In the genomic region with DNA sequence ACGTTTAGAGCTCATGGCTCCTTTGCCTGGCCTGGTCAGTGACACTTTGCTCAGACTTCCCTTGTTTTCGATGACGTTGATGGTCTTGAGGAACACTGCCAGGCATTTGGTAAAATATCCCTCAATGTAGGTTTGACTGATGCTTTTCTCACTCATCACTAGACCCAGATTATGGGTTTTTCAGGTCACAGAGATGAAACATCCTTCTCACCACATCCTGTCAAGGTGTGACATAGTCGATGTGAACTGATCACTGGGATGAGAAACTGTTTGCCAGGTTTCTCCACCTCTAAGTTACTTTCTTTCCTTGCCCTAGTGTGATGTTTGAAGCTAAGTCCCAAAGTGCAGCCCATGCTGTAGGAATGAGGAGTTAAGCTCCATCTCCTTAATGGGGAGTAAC, we compare ENCODE assay signal across 16 cellular contexts.
DNase-seq lines count a peak whose midpoint lies in the region; ATAC-seq and TF ChIP-seq lines count a peak whose summit lies in the region.
"Had no signal": no experiment of that assay in that cellular context is flagged by ENCODE, and none has a peak within 500 bp of the region (broad histone marks: within the 10 kb centered on the region; RNA-seq: fewer than 3 reads in every experiment).

No MANE protein-coding gene starts in this region.

- peaks cover 20% of the 10 kb centered on the region for H3K4me1 Mint-ChIP-seq in activated naive CD4-positive, alpha-beta T cell treated with anti-CD3 and anti-CD28 coated beads, Interleukin-2, amount 50 U/mL, for 24 hours
- peaks cover 9% of the 10 kb centered on the region for H3K4me1 Mint-ChIP-seq in activated naive CD8-positive, alpha-beta T cell treated with anti-CD3 and anti-CD28 coated beads, Interleukin-2, amount 10 ng/mL, durations not matched to agents 7 days and 5 days
- peaks cover 62% of the 10 kb centered on the region for H3K4me1 Mint-ChIP-seq in stimulated activated naive CD8-positive, alpha-beta T cell treated with anti-CD3 and anti-CD28 coated beads, Interleukin-15, Interleukin-2, amounts not matched to agents 100 ng/mL and 50 ng/mL, for 24 hours (ENCODE audit: low read depth)

- TF ChIP-seq CTCF in BE2C (IDR thresholded peaks at IDR 0.05; ENCODE audit: low read depth, low read length), result no peak

- H3K4me3 Mint-ChIP-seq in activated naive CD4-positive, alpha-beta T cell treated with anti-CD3 and anti-CD28 coated beads, Interleukin-2, amount 50 U/mL, for 24 hours, result no peak overlapping the region
- H3K4me3 Mint-ChIP-seq in activated naive CD8-positive, alpha-beta T cell treated with anti-CD3 and anti-CD28 coated beads, Interleukin-2, amount 10 ng/mL, durations not matched to agents 7 days and 5 days, result no peak overlapping the region
- H3K4me3 Mint-ChIP-seq in stimulated activated naive CD8-positive, alpha-beta T cell treated with anti-CD3 and anti-CD28 coated beads, Interleukin-15, Interleukin-2, amounts not matched to agents 100 ng/mL and 50 ng/mL, for 24 hours, result peak overlapping the region; percentile 9
- H3K4me3 Mint-ChIP-seq: brain, neural crest cell had no signal

- H3K36me3 Mint-ChIP-seq in activated naive CD4-positive, alpha-beta T cell treated with anti-CD3 and anti-CD28 coated beads, Interleukin-2, amount 50 U/mL, for 24 hours, result peaks cover 16% of the 10 kb centered on the region
- H3K36me3 Mint-ChIP-seq in activated naive CD8-positive, alpha-beta T cell treated with anti-CD3 and anti-CD28 coated beads, Interleukin-2, amount 10 ng/mL, durations not matched to agents 7 days and 5 days, result peaks cover 2% of the 10 kb centered on the region
- H3K36me3 Mint-ChIP-seq in stimulated activated naive CD8-positive, alpha-beta T cell treated with anti-CD3 and anti-CD28 coated beads, Interleukin-15, Interleukin-2, amounts not matched to agents 100 ng/mL and 50 ng/mL, for 24 hours (ENCODE audit: low read depth), result peaks cover 23% of the 10 kb centered on the region

- H3K9me3 Mint-ChIP-seq in activated naive CD4-positive, alpha-beta T cell treated with anti-CD3 and anti-CD28 coated beads, Interleukin-2, amount 50 U/mL, for 24 hours, result no peaks in the 10 kb centered on the region
- H3K9me3 Mint-ChIP-seq in activated naive CD8-positive, alpha-beta T cell treated with anti-CD3 and anti-CD28 coated beads, Interleukin-2, amount 10 ng/mL, durations not matched to agents 7 days and 5 days, result peaks cover 4% of the 10 kb centered on the region
- H3K9me3 Mint-ChIP-seq in stimulated activated naive CD8-positive, alpha-beta T cell treated with anti-CD3 and anti-CD28 coated beads, Interleukin-15, Interleukin-2, amounts not matched to agents 100 ng/mL and 50 ng/mL, for 24 hours, result peaks cover 5% of the 10 kb centered on the region

- H3K36me3 ChIP-seq in BE2C, result no peaks in the 10 kb centered on the region

- H3K27me3 ChIP-seq in BE2C, result no peaks in the 10 kb centered on the region

- no peak overlapping the region for H3K4me3 ChIP-seq in BE2C (ENCODE audit: low read depth, low read length)

- H3K27ac Mint-ChIP-seq in activated naive CD4-positive, alpha-beta T cell treated with anti-CD3 and anti-CD28 coated beads, Interleukin-2, amount 50 U/mL, for 24 hours, result peak overlapping the region; percentile 91
- peak overlapping the region; percentile 12 for H3K27ac Mint-ChIP-seq in activated naive CD8-positive, alpha-beta T cell treated with anti-CD3 and anti-CD28 coated beads, Interleukin-2, amount 10 ng/mL, durations not matched to agents 7 days and 5 days
- peak overlapping the region; percentile 61 for H3K27ac Mint-ChIP-seq in stimulated activated naive CD8-positive, alpha-beta T cell treated with anti-CD3 and anti-CD28 coated beads, Interleukin-15, Interleukin-2, amounts not matched to agents 100 ng/mL and 50 ng/mL, for 24 hours
- H3K27ac Mint-ChIP-seq: brain had no signal

- no peak for DNase-seq in activated naive CD4-positive, alpha-beta T cell (lab: John Stamatoyannopoulos, UW)
- DNase-seq in activated naive CD8-positive, alpha-beta T cell treated with anti-CD3 and anti-CD28 coated beads, Interleukin-2, amount 10 ng/mL, durations not matched to agents 7 days and 5 days, result no peak
- DNase-seq in mesenteric fat pad (ENCODE audit: low spot score), result no peak
- DNase-seq in BE2C, result no peak
- no peak for DNase-seq in NCI-H2171 treated with DMSO at 0.1 percent for 48 hours (lab: John Stamatoyannopoulos, UW)
- DNase-seq: activated gamma-delta T cell treated with Interleukin-2 at 50 U/mL for 16 hours, cortex of kidney, midbrain, NCI-H1105, NCI-H748 treated with DMSO at 0.1 percent for 48 hours, T-helper 9 cell had no signal

- POLR2A ChIA-PET in activated naive CD8-positive, alpha-beta T cell treated with anti-CD3 and anti-CD28 coated beads, Interleukin-2, amount 10 ng/mL, durations not matched to agents 7 days and 5 days (lab: Charles Lee), result no interaction called here

- no peaks in the 10 kb centered on the region for H3K27me3 Mint-ChIP-seq in activated naive CD4-positive, alpha-beta T cell treated with anti-CD3 and anti-CD28 coated beads, Interleukin-2, amount 50 U/mL, for 24 hours
- peaks cover 10% of the 10 kb centered on the region for H3K27me3 Mint-ChIP-seq in activated naive CD8-positive, alpha-beta T cell treated with anti-CD3 and anti-CD28 coated beads, Interleukin-2, amount 10 ng/mL, durations not matched to agents 7 days and 5 days
- H3K27me3 Mint-ChIP-seq in stimulated activated naive CD8-positive, alpha-beta T cell treated with anti-CD3 and anti-CD28 coated beads, Interleukin-15, Interleukin-2, amounts not matched to agents 100 ng/mL and 50 ng/mL, for 24 hours, result no peaks in the 10 kb centered on the region
- H3K27me3 Mint-ChIP-seq: brain had no signal

- no peaks in the 10 kb centered on the region for H3K4me1 ChIP-seq in BE2C

- peak; percentile 48 for ATAC-seq in HG02884 (IDR thresholded peaks at IDR 0.05; ENCODE audit: unreplicated experiment)
- ATAC-seq in activated naive CD8-positive, alpha-beta T cell treated with anti-CD3 and anti-CD28 coated beads, Interleukin-2, amount 10 ng/mL, durations not matched to agents 7 days and 5 days (ENCODE audit: low read depth), result peak; percentile 74

- H3K9me3 ChIP-seq in BE2C, result no peaks in the 10 kb centered on the region

Comparison
In these comparisons a context has a peak if more than half of its experiments do, and no peak if none do; other contexts are left out.
1. H3K27ac Mint-ChIP-seq: peak in every context shown above with its lines; median percentile 91 in activated naive CD4-positive, alpha-beta T cell treated with anti-CD3 and anti-CD28 coated beads, Interleukin-2, amount 50 U/mL, for 24 hours; 61 in stimulated activated naive CD8-positive, alpha-beta T cell treated with anti-CD3 and anti-CD28 coated beads, Interleukin-15, Interleukin-2, amounts not matched to agents 100 ng/mL and 50 ng/mL, for 24 hours; 12 in activated naive CD8-positive, alpha-beta T cell treated with anti-CD3 and anti-CD28 coated beads, Interleukin-2, amount 10 ng/mL, durations not matched to agents 7 days and 5 days.